Comparison of ENCODE assay signal across 8 cellular contexts in genomic region chr4:124275-125081, GRCh38. TPM values are rescaled to one million over a fixed set of nuclear protein-coding genes. Genes with fewer than 3 reads are reported as not detected.
A peak's percentile ranks its signal among the peaks of the same experiment; 100 is the strongest.
DNase-seq lines count a peak whose midpoint lies in the region; ATAC-seq and TF ChIP-seq lines count a peak whose summit lies in the region.

Gene ZNF718, plus strand, starts transcription at chr4:124501. Its CDS starts 170 bp downstream, at chr4:124671.

- in situ Hi-C loops in SK-MEL-5 (cut with HindIII; ENCODE audit: low pct_unique_long_range_greater_than_20kb, low sequenced_read_pairs) = no loop called here

- H4K20me1 ChIP-seq in DOHH2 (ENCODE audit: control insufficient read depth, insufficient read depth, low read depth, low read length) = no peaks in the 10 kb centered on the region

- peaks cover 52% of the 10 kb centered on the region for H3K79me2 ChIP-seq in DOHH2 (ENCODE audit: control insufficient read depth, low read length)

- peak within 1 kb of the TSS; percentile 99 for H3K4me3 Mint-ChIP-seq in activated naive CD4-positive, alpha-beta T cell treated with anti-CD3 and anti-CD28 coated beads, Interleukin-2, amount 10 ng/mL, durations not matched to agents 7 days and 5 days

- no peaks in the 10 kb centered on the region for H3K9me2 ChIP-seq in DOHH2 (replicated peaks; ENCODE audit: control insufficient read depth, low read length)

- ATAC-seq in GM21786 (IDR thresholded peaks at IDR 0.05; ENCODE audit: unreplicated experiment) = peak; percentile 99
- peak; percentile 100 for ATAC-seq in gastroesophageal sphincter

- peaks cover 31% of the 10 kb centered on the region for H3K9me3 Mint-ChIP-seq in activated naive CD4-positive, alpha-beta T cell treated with anti-CD3 and anti-CD28 coated beads, Interleukin-2, amount 10 ng/mL, durations not matched to agents 7 days and 5 days

- peak within 1 kb of the TSS; percentile 99 for H3K27ac Mint-ChIP-seq in activated naive CD4-positive, alpha-beta T cell treated with anti-CD3 and anti-CD28 coated beads, Interleukin-2, amount 10 ng/mL, durations not matched to agents 7 days and 5 days

- DNase-seq in LHCN-M2 (ENCODE audit: low read depth) (peak; percentile 97), SK-MEL-5 (ENCODE audit: low read depth, low spot score) (peak; percentile 93), non-pigmented ciliary epithelial cell (ENCODE audit: low read depth) (peak; percentile 96), superior temporal gyrus (ENCODE audit: extremely low spot score) (peak; percentile 99)
- DNase-seq in activated naive CD4-positive, alpha-beta T cell treated with anti-CD3 and anti-CD28 coated beads, Interleukin-2, amount 10 ng/mL, durations not matched to agents 7 days and 5 days = peak; percentile 96

- WGBS in gastroesophageal sphincter (ENCODE audit: low coverage in 1 of 2), 2 donors = 2% methylated on average over 13 of the region's 44 CpGs; no CpG with 5 or more reads in 1 of the 2 donors

- H3K27ac ChIP-seq in DOHH2 (ENCODE audit: low read depth, low read length) (peak within 1 kb of the TSS; percentile 83), gastroesophageal sphincter (peak within 1 kb of the TSS; percentile 54 to 95 (median 90))

- H3K27me3 ChIP-seq in DOHH2 (ENCODE audit: control insufficient read depth, low read length) (no peaks in the 10 kb centered on the region), gastroesophageal sphincter (no peaks in the 10 kb centered on the region)

- peaks cover 47% of the 10 kb centered on the region for H3K36me3 Mint-ChIP-seq in activated naive CD4-positive, alpha-beta T cell treated with anti-CD3 and anti-CD28 coated beads, Interleukin-2, amount 10 ng/mL, durations not matched to agents 7 days and 5 days

- H3K4me2 ChIP-seq in DOHH2 (ENCODE audit: low read length) = peak within 1 kb of the TSS; percentile 88

- H3F3A ChIP-seq in DOHH2 (ENCODE audit: control insufficient read depth, insufficient read depth) = no peaks in the 10 kb centered on the region

- peaks cover 49% of the 10 kb centered on the region for H3K4me1 Mint-ChIP-seq in activated naive CD4-positive, alpha-beta T cell treated with anti-CD3 and anti-CD28 coated beads, Interleukin-2, amount 10 ng/mL, durations not matched to agents 7 days and 5 days

- no peak for TF ChIP-seq CTCF in DOHH2 (IDR thresholded peaks at IDR 0.05; ENCODE audit: low read depth, low read length, poor library complexity, severe bottlenecking)
- TF ChIP-seq CTCF in gastroesophageal sphincter (IDR thresholded peaks at IDR 0.05) = no peak

- H3K4me1 ChIP-seq in DOHH2 (ENCODE audit: control insufficient read depth, low read length) (peaks cover 15% of the 10 kb centered on the region), gastroesophageal sphincter (peaks cover 0 to 20% (median 5%) of the 10 kb centered on the region in 3 donors)

- H3K4me3 ChIP-seq in DOHH2 (ENCODE audit: low read length) (peak within 1 kb of the TSS; percentile 96), gastroesophageal sphincter (peak within 1 kb of the TSS; percentile 69 to 73)

- peak; percentile 36 to 42 for TF ChIP-seq POLR2A in gastroesophageal sphincter (IDR thresholded peaks at IDR 0.05)

- CTCF ChIA-PET in activated naive CD4-positive, alpha-beta T cell treated with anti-CD3 and anti-CD28 coated beads, Interleukin-2, amount 10 ng/mL, durations not matched to agents 7 days and 5 days (lab: Charles Lee) = interaction anchor here (0.6 to 0.7 kb wide), 2 partner anchors 11 to 118 kb away, joined by 3 read pairs; no protein-coding TSS in a partner anchor

- H3K9me3 ChIP-seq in DOHH2 (ENCODE audit: control insufficient read depth, insufficient read depth, low read length) (peaks cover 57% of the 10 kb centered on the region), gastroesophageal sphincter (peaks cover 0 to 2% (median 0%) of the 10 kb centered on the region in 3 donors)

- peaks cover 52% of the 10 kb centered on the region for H3K36me3 ChIP-seq in DOHH2 (ENCODE audit: control insufficient read depth, low read length)
- H3K36me3 ChIP-seq in gastroesophageal sphincter = peaks cover 0 to 23% of the 10 kb centered on the region in 2 donors

- no peaks in the 10 kb centered on the region for H3K27me3 Mint-ChIP-seq in activated naive CD4-positive, alpha-beta T cell treated with anti-CD3 and anti-CD28 coated beads, Interleukin-2, amount 10 ng/mL, durations not matched to agents 7 days and 5 days

- TF ChIP-seq EP300 in gastroesophageal sphincter (IDR thresholded peaks at IDR 0.05) = no peak

RNA-seq across cellular contexts. Expression of gene ZNF718, which starts in this region (rescaled TPM):
- total RNA-seq in LHCN-M2 (2014; rRNA removed) (7.3 and 8.9 TPM in 2 replicates), gastroesophageal sphincter (10 to 100 TPM in 2 of 4 donors, 1 to 10 TPM in 2; 5.1 to 17.3 (median 8.5) TPM)
- 2.0 TPM for polyA plus RNA-seq in LHCN-M2 (2012)
- total RNA-seq in SK-MEL-5 (2014; rRNA removed; shearing (Covaris generic)) = 1.5 and 3.4 TPM in 2 replicates
- 1.2 and 2.2 TPM in 2 replicates for polyA plus RNA-seq in SK-MEL-5 (2015; cell fraction: cytosol; rRNA removed)
- 4.1 and 5.7 TPM in 2 replicates for polyA plus RNA-seq in SK-MEL-5 (2015; cell fraction: nucleus; rRNA removed)

Comparison
In these comparisons a context has a peak if more than half of its experiments do, and no peak if none do; other contexts are left out.
1. Peak in every context shown above with its lines: DNase-seq, ATAC-seq, H3K4me3 ChIP-seq and H3K27ac ChIP-seq.